18 cellular contexts compared by ENCODE assay signal in genomic region chr2:18503686-18504085, GRCh38.
"Had no signal": no experiment of that assay in that cellular context is flagged by ENCODE, and none has a peak within 500 bp of the region (broad histone marks: within the 10 kb centered on the region; RNA-seq: fewer than 3 reads in every experiment).

No MANE protein-coding gene starts in this region.

- DNase-seq: Kasumi-1, MM.1S, NCI-H1092 treated with DMSO at 0.1 percent for 48 hours, NCI-H1436, NCI-H187, NCI-H2029, NCI-H2081 treated with DMSO at 0.1 percent for 48 hours, NCI-H2227 treated with DMSO at 0.1 percent for 48 hours, NCI-H524, NCI-H526 treated with DMSO at 0.1 percent for 48 hours, NCI-H82, Right ventricle myocardium superior, RPMI8226 had no signal

- H3K4me2 ChIP-seq: KMS-11 had no signal

- H3K27me3 ChIP-seq: SJSA1 had no signal

- FAIRE-seq: K562, RCC 7860 had no signal

- H3K9me3 ChIP-seq: SJSA1 had no signal

- H3K9ac ChIP-seq: KMS-11 had no signal

- H3K4me1 ChIP-seq: SJSA1 had no signal

- H3K36me3 ChIP-seq: SJSA1 had no signal

- H3K4me3 ChIP-seq: K562, SJSA1, SK-N-MC had no signal

- H3K27ac ChIP-seq: KMS-11, SJSA1, SK-N-MC had no signal
